27 cellular contexts compared by ENCODE assay signal in the genomic region with DNA sequence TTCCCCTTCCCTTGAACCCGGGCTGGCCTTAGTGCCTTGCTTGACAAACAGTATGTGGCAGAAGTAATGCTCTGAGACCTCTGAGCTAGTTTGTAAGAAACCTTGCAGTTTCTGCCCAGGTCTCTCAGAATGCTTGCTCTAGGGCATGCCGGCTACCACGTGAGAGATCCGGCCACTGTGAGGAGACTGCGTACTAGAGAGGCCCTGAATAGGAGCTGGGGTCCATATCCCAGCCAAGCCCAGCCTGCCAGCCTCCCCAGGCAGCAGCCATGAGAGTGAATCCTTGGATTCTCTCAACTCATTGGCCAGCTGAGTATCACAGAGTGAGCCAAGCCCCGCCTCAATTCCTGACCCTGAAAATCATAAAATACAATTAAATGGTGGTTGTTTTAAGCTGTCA. TPM values are rescaled to one million over a fixed set of nuclear protein-coding genes. Genes with fewer than 3 reads are reported as not detected.
"Had no signal": no experiment of that assay in that cellular context is flagged by ENCODE, and none has a peak within 500 bp of the region (broad histone marks: within the 10 kb centered on the region; RNA-seq: fewer than 3 reads in every experiment).

No MANE protein-coding gene starts in this region.

- H3K36me3 ChIP-seq: heart left ventricle, pancreas, right atrium auricular region, stomach, thyroid gland, upper lobe of left lung, vagina had no signal

- ATAC-seq: esophagus mucosa; heart left ventricle; left ventricle myocardium superior; psoas muscle; stimulated activated naive B cell treated with anti-CD40 and anti-IgM and Interleukin-4, amounts not matched to agents 10 μg/mL and 1 μg/mL and 100 μg/mL, for 72 hours; T-cell had no signal

- H3K4me3 ChIP-seq: heart left ventricle, pancreas, psoas muscle, right atrium auricular region, smooth muscle cell, stomach, thyroid gland, upper lobe of left lung, vagina had no signal

- H3K36me3 Mint-ChIP-seq: activated naive CD8-positive, alpha-beta T cell treated with anti-CD3 and anti-CD28 coated beads for 36 hours; stimulated activated naive B cell treated with anti-CD40 and anti-IgM and Interleukin-4, amounts not matched to agents 10 μg/mL and 1 μg/mL and 100 μg/mL, for 72 hours; T-cell had no signal

- H3K9me3 Mint-ChIP-seq: activated naive CD4-positive, alpha-beta T cell treated with anti-CD3 and anti-CD28 coated beads for 36 hours; activated naive CD8-positive, alpha-beta T cell treated with anti-CD3 and anti-CD28 coated beads for 36 hours; nephron progenitor cell; stimulated activated naive B cell treated with anti-CD40 and anti-IgM and Interleukin-4, amounts not matched to agents 10 μg/mL and 1 μg/mL and 100 μg/mL, for 72 hours; T-cell; T-helper 2 cell treated with Interferon-gamma antibody and Interleukin-4, amounts not matched to agents 5 μg/mL and 100 μg/mL, for 36 hours had no signal

- H3K9me3 ChIP-seq: heart left ventricle, pancreas, psoas muscle, right atrium auricular region, stomach, thyroid gland, upper lobe of left lung, vagina had no signal

- DNase-seq: activated CD4-positive, alpha-beta T cell treated with anti-CD3 and anti-CD28 coated beads for 4 hours; activated CD4-positive, alpha-beta T cell treated with anti-CD3 and anti-CD28 coated beads, Interleukin-2, amount 50 U/mL, for 4 hours; activated effector memory CD4-positive, alpha-beta T cell treated with anti-CD3 and anti-CD28 coated beads, Interleukin-2, amount 50 U/mL, for 16 hours; activated naive CD4-positive, alpha-beta T cell treated with anti-CD3 and anti-CD28 coated beads for 36 hours; activated naive CD8-positive, alpha-beta T cell treated with anti-CD3 and anti-CD28 coated beads for 36 hours; activated T-cell treated with anti-CD3 and anti-CD28 coated beads for 4 hours; caudate nucleus; foreskin fibroblast; heart left ventricle; left ventricle myocardium superior; nephron progenitor cell; nucleus accumbens; psoas muscle; stimulated activated CD4-positive, alpha-beta T cell treated with anti-CD3 and anti-CD28 coated beads, Interleukin-15, amount 100 ng/mL, for 24 hours; stimulated activated CD4-positive, alpha-beta T cell treated with anti-CD3 and anti-CD28 coated beads, Interleukin-2, amount 100 ng/mL, for 24 hours; stimulated activated naive B cell treated with anti-CD40 and anti-IgM and Interleukin-4, amounts not matched to agents 10 μg/mL and 1 μg/mL and 100 μg/mL, for 72 hours; stomach; T-cell; thyroid gland; upper lobe of left lung had no signal

- H3K27ac ChIP-seq: heart left ventricle, psoas muscle, right atrium auricular region, stomach, thyroid gland, upper lobe of left lung, vagina had no signal

- H3K27ac Mint-ChIP-seq: activated naive CD4-positive, alpha-beta T cell treated with anti-CD3 and anti-CD28 coated beads for 36 hours; activated naive CD8-positive, alpha-beta T cell treated with anti-CD3 and anti-CD28 coated beads for 36 hours; nephron progenitor cell; stimulated activated naive B cell treated with anti-CD40 and anti-IgM and Interleukin-4, amounts not matched to agents 10 μg/mL and 1 μg/mL and 100 μg/mL, for 72 hours; T-cell; T-helper 2 cell treated with Interferon-gamma antibody and Interleukin-4, amounts not matched to agents 5 μg/mL and 100 μg/mL, for 36 hours had no signal

- H3K27me3 ChIP-seq: heart left ventricle, pancreas, right atrium auricular region, stomach, thyroid gland, upper lobe of left lung, vagina had no signal

- H3K4me1 Mint-ChIP-seq: activated naive CD8-positive, alpha-beta T cell treated with anti-CD3 and anti-CD28 coated beads for 36 hours; T-cell had no signal

- H3K4me3 Mint-ChIP-seq: activated naive CD4-positive, alpha-beta T cell treated with anti-CD3 and anti-CD28 coated beads for 36 hours; activated naive CD8-positive, alpha-beta T cell treated with anti-CD3 and anti-CD28 coated beads for 36 hours; nephron progenitor cell; stimulated activated naive B cell treated with anti-CD40 and anti-IgM and Interleukin-4, amounts not matched to agents 10 μg/mL and 1 μg/mL and 100 μg/mL, for 72 hours; T-cell; T-helper 2 cell treated with Interferon-gamma antibody and Interleukin-4, amounts not matched to agents 5 μg/mL and 100 μg/mL, for 36 hours had no signal

- H3K4me1 ChIP-seq: psoas muscle had no signal

RNA-seq across cellular contexts. Expression of a gene that starts 16.0 kb away (rescaled TPM):
- total RNA-seq: lung microvascular endothelial cell had no signal
